Comparison of ENCODE assay signal across 23 cellular contexts in the genomic region with DNA sequence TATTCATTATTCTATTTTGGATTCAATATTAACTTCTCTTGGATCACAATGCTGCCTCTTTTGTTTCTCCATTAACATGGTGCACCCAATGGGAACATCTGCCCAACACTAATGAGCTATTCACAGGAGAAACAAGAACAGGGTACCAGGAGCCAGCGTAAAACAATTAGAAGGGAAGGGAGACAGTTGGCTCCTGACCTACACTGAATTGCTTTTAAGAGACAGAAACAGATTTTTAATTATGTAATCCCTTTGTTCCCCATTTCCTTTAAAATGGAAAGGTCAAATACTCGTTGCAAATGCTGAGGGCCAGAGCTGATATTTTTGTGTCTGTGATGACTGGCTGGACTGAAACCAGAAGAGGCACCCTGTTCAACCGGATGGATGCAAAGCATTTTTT.
DNase-seq lines count a peak whose midpoint lies in the region; TF ChIP-seq lines count a peak whose summit lies in the region.
"Had no signal": no experiment of that assay in that cellular context is flagged by ENCODE, and none has a peak within 500 bp of the region (broad histone marks: within the 10 kb centered on the region; RNA-seq: fewer than 3 reads in every experiment).

No MANE protein-coding gene starts in this region.

- no peaks in the 10 kb centered on the region for H3K27me3 Mint-ChIP-seq in glutamatergic neuron (ENCODE audit: unreplicated experiment)

- no peak for TF ChIP-seq CTCF in glutamatergic neuron (IDR thresholded peaks at IDR 0.05; ENCODE audit: partially characterized antibody, unreplicated experiment)

- DNase-seq in NCI-H1417 (lab: John Stamatoyannopoulos, UW), result peak in 2 of 3 experiments; percentile 8 to 52
- no peak for DNase-seq in NCI-H1417 treated with DMSO at 0.1 percent for 48 hours (lab: John Stamatoyannopoulos, UW)
- DNase-seq in NCI-H1092 (lab: John Stamatoyannopoulos, UW), result peak; percentile 36
- peak; percentile 22 to 27 for DNase-seq in NCI-H446 (lab: John Stamatoyannopoulos, UW)
- no peak for DNase-seq in glutamatergic neuron
- DNase-seq in RKO (ENCODE audit: low spot score), result no peak
- DNase-seq in cerebellum (ENCODE audit: low spot score), result no peak
- DNase-seq in AG20443 (ENCODE audit: low spot score), result no peak
- DNase-seq: 8988T; activated CD4-positive, alpha-beta T cell treated with anti-CD3 and anti-CD28 coated beads, Interleukin-2, amount 50 U/mL, for 4 hours; activated naive CD4-positive, alpha-beta T cell treated with anti-CD3 and anti-CD28 coated beads, Interleukin-2, amount 50 U/mL, for 16 hours; anterior cingulate cortex; DMS79; GF-D8; left cardiac atrium; naive thymus-derived CD4-positive, alpha-beta T cell; NCI-H2081 treated with DMSO at 0.1 percent for 48 hours; NCI-H526; spleen; stimulated activated CD4-positive, alpha-beta T cell treated with anti-CD3 and anti-CD28 coated beads, Interleukin-2, amount 100 ng/mL, for 48 hours; T-helper 9 cell had no signal

- no peaks in the 10 kb centered on the region for H3K36me3 Mint-ChIP-seq in glutamatergic neuron (ENCODE audit: unreplicated experiment)
- H3K36me3 Mint-ChIP-seq: naive thymus-derived CD4-positive, alpha-beta T cell; stimulated activated effector memory CD8-positive, alpha-beta T cell treated with anti-CD3 and anti-CD28 coated beads, Interleukin-12 subunit alpha, Interleukin-12 subunit beta, amount 100 ng/mL, for 72 hours had no signal

- peak overlapping the region; percentile 89 for H3K27ac Mint-ChIP-seq in glutamatergic neuron (ENCODE audit: unreplicated experiment)
- H3K27ac Mint-ChIP-seq: activated T-helper 1 cell treated with anti-CD3 and anti-CD28 coated beads, Interleukin-12 subunit alpha, Interleukin-12 subunit beta, Interleukin-2, Interleukin-4 antibody, amounts not matched to agents 30 ng/mL and 10 ng/mL and 1 ng/mL, durations not matched to agents 14 hours and 24 hours and 36 hours; naive thymus-derived CD4-positive, alpha-beta T cell; stimulated activated effector memory CD8-positive, alpha-beta T cell treated with anti-CD3 and anti-CD28 coated beads, Interleukin-12 subunit alpha, Interleukin-12 subunit beta, amount 100 ng/mL, for 72 hours had no signal

- peaks cover 12% of the 10 kb centered on the region for H3K4me1 Mint-ChIP-seq in glutamatergic neuron (ENCODE audit: low read depth, unreplicated experiment)

- H3K4me3 Mint-ChIP-seq in glutamatergic neuron (ENCODE audit: unreplicated experiment), result peak overlapping the region; percentile 5
- H3K4me3 Mint-ChIP-seq: activated T-helper 1 cell treated with anti-CD3 and anti-CD28 coated beads, Interleukin-12 subunit alpha, Interleukin-12 subunit beta, Interleukin-2, Interleukin-4 antibody, amounts not matched to agents 30 ng/mL and 10 ng/mL and 1 ng/mL, durations not matched to agents 14 hours and 24 hours and 36 hours; naive thymus-derived CD4-positive, alpha-beta T cell; stimulated activated effector memory CD8-positive, alpha-beta T cell treated with anti-CD3 and anti-CD28 coated beads, Interleukin-12 subunit alpha, Interleukin-12 subunit beta, amount 100 ng/mL, for 72 hours had no signal

- peaks cover 1% of the 10 kb centered on the region for H3K9me3 Mint-ChIP-seq in glutamatergic neuron (ENCODE audit: unreplicated experiment)
- H3K9me3 Mint-ChIP-seq: activated T-helper 1 cell treated with anti-CD3 and anti-CD28 coated beads, Interleukin-12 subunit alpha, Interleukin-12 subunit beta, Interleukin-2, Interleukin-4 antibody, amounts not matched to agents 30 ng/mL and 10 ng/mL and 1 ng/mL, durations not matched to agents 14 hours and 24 hours and 36 hours; stimulated activated effector memory CD8-positive, alpha-beta T cell treated with anti-CD3 and anti-CD28 coated beads, Interleukin-12 subunit alpha, Interleukin-12 subunit beta, amount 100 ng/mL, for 72 hours had no signal

Comparison
In these comparisons a context has a peak if more than half of its experiments do, and no peak if none do; other contexts are left out.
1. DNase-seq: peak in NCI-H1417 (2 of 3), NCI-H1092 (single experiment) and NCI-H446 (2 of 2); none in NCI-H1417 treated with DMSO at 0.1 percent for 48 hours (single experiment), glutamatergic neuron (single experiment), RKO (single experiment), cerebellum (single experiment) and AG20443 (single experiment).